Comparison of ENCODE assay signal across 20 cellular contexts in the genomic region with DNA sequence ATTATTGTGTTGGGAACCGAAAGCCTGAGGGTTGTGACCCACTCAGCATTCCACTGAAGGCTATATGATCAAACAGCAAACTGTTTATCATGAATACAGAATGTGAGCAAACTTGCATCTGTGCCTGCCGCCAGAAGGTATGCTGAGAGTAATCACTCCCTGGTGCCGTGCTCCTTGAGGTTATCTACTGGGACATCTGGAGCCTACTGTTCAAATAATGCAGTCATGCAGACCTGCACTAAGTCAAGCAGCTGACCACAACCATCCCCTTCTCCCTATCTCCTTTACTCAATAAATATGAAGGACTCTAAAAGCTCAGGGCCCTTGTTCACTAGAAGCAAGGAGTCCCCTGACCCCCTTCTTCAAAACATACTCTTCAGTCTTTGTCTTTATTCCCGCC. TPM values are rescaled to one million over a fixed set of nuclear protein-coding genes. Genes with fewer than 3 reads are reported as not detected.
DNase-seq lines count a peak whose midpoint lies in the region; ATAC-seq, FAIRE-seq and TF ChIP-seq lines count a peak whose summit lies in the region.
"Had no signal": no experiment of that assay in that cellular context is flagged by ENCODE, and none has a peak within 500 bp of the region (broad histone marks: within the 10 kb centered on the region; RNA-seq: fewer than 3 reads in every experiment).

No MANE protein-coding gene starts in this region.

- H3K36me3 ChIP-seq in HEK293 (ENCODE audit: control insufficient read depth in 2 of 2, insufficient read depth in 1 of 2, low read length in 2 of 2), result no peaks in the 10 kb centered on the region
- H3K36me3 ChIP-seq in K562 (ENCODE audit: control insufficient read depth, insufficient read depth, low read length), result no peaks in the 10 kb centered on the region
- H3K36me3 ChIP-seq in neural progenitor cell, result no peaks in the 10 kb centered on the region
- no peaks in the 10 kb centered on the region for H3K36me3 ChIP-seq in body of pancreas (replicated peaks in 1 of 2; ENCODE audit: insufficient read depth in 1 of 2, low read depth in 2 of 2)

- in situ Hi-C loops in K562 (cut with MboI), result no loop called here

- POLR2A ChIA-PET in HEK293 (lab: Yijun Ruan, JAX), result no interaction called here
- POLR2A ChIA-PET in K562 (lab: Yijun Ruan, JAX), result interaction anchor here (1.1 to 1.3 kb wide), 3 partner anchors 8 to 193 kb away, joined by 3 to 4 read pairs (median 3); no protein-coding TSS in a partner anchor
- POLR2A ChIA-PET in CD4-positive, alpha-beta T cell (lab: Charles Lee), result no interaction called here

- H3K9me3 Mint-ChIP-seq in neural progenitor cell, result no peaks in the 10 kb centered on the region
- H3K9me3 Mint-ChIP-seq in CD4-positive, alpha-beta T cell, result no peaks in the 10 kb centered on the region
- H3K9me3 Mint-ChIP-seq: HFFc6 had no signal

- WGBS in K562 (ENCODE audit: insufficient coverage, low coverage, missing lambda C conversion rate), result 4% methylated on average over 4 of the region's 4 CpGs
- 56 to 62% methylated on average over 4 of the region's 4 CpGs for WGBS in body of pancreas, 2 donors

- DNase-seq in K562 (ENCODE audit: extremely low read depth in 1 of 4, low spot score in 3 of 4) (peak; percentile 56 to 86 (median 64)), neural progenitor cell (ENCODE audit: low spot score) (no peak), body of pancreas (no peak), NCI-H2196 (lab: John Stamatoyannopoulos, UW; ENCODE audit: unreplicated experiment) (no peak)
- no peak for DNase-seq in CD4-positive, alpha-beta T cell
- DNase-seq: ACHN, C1 segment of cervical spinal cord, DMS79, HFFc6, KBM-7, NCI-H1105 treated with DMSO at 0.1 percent for 48 hours, NCI-H1694, NCI-H2081 treated with DMSO at 0.1 percent for 48 hours, NCI-H510A treated with DMSO at 0.1 percent for 48 hours, NCI-H774, SHP77 had no signal

- ATAC-seq in K562 (peak; percentile 80), body of pancreas (no peak)
- no peak for ATAC-seq in CD4-positive, alpha-beta T cell (ENCODE audit: poor library complexity)

- no peaks in the 10 kb centered on the region for H3K4me1 ChIP-seq in HEK293 (ENCODE audit: control insufficient read depth, insufficient read depth, low read length)
- peaks cover 0 to 16% of the 10 kb centered on the region in 2 experiments; a peak in 3 of 5 replicates for H3K4me1 ChIP-seq in K562 (replicated peaks in 1 of 2; ENCODE audit: control insufficient read depth in 2 of 2, insufficient read depth in 2 of 2, low read length in 2 of 2)
- H3K4me1 ChIP-seq in neural progenitor cell, result no peaks in the 10 kb centered on the region
- H3K4me1 ChIP-seq in body of pancreas, result peaks cover 51% of the 10 kb centered on the region

- TF ChIP-seq POLR2A in K562 (conservative IDR thresholded peaks at IDR 0.05) (no peak), body of pancreas (IDR thresholded peaks at IDR 0.05) (no peak)

- peaks cover 7% of the 10 kb centered on the region for H3K27me3 Mint-ChIP-seq in neural progenitor cell (ENCODE audit: insufficient read depth, low read depth)
- H3K27me3 Mint-ChIP-seq in CD4-positive, alpha-beta T cell, result no peaks in the 10 kb centered on the region

- H3K27ac Mint-ChIP-seq in neural progenitor cell, result peak overlapping the region; percentile 34
- H3K27ac Mint-ChIP-seq in CD4-positive, alpha-beta T cell, result no peak overlapping the region
- H3K27ac Mint-ChIP-seq: HFFc6 had no signal

- FAIRE-seq in K562 (lab: Jason Lieb, UNC), result peak; percentile 80

- intact Hi-C loops in K562 (cut with micrococcal nuclease), result no loop called here
- intact Hi-C loops in body of pancreas (cut with DNase I), result no loop called here
- intact Hi-C loops in CD4-positive, alpha-beta T cell (cut with DNase I, micrococcal nuclease), result no loop called here

- no peak overlapping the region for H3K9ac ChIP-seq in K562 (ENCODE audit: insufficient read depth in 1 of 2, low read depth in 2 of 2, low read length in 2 of 2)
- H3K9ac ChIP-seq in neural progenitor cell, result no peak overlapping the region

- H3K4me2 ChIP-seq in K562 (ENCODE audit: insufficient read depth, low read length) (peak overlapping the region; percentile 48; the same call in 1 of the 2 replicates), neural progenitor cell (no peak overlapping the region)

- peak; percentile 82 for TF ChIP-seq EP300 in K562 (IDR thresholded peaks at IDR 0.05; ENCODE audit: low read length)

- H3K9me1 ChIP-seq in K562 (ENCODE audit: control insufficient read depth, insufficient read depth, low read length), result no peaks in the 10 kb centered on the region

- H3K4me3 Mint-ChIP-seq in neural progenitor cell, result no peak overlapping the region
- H3K4me3 Mint-ChIP-seq in CD4-positive, alpha-beta T cell, result no peak overlapping the region
- H3K4me3 Mint-ChIP-seq: HFFc6 had no signal

- no peak for TF ChIP-seq RAD21 in K562 (CRISPR knock-in tag; conservative IDR thresholded peaks at IDR 0.05 in 1 of 2, IDR thresholded peaks at IDR 0.05 in 1 of 2)

- TF ChIP-seq CTCF in HEK293 (tag by site-specific recombination; IDR thresholded peaks at IDR 0.05), result no peak
- no peak for TF ChIP-seq CTCF in K562 (IDR thresholded peaks at IDR 0.05 in 2 of 3, conservative IDR thresholded peaks at IDR 0.05 in 1 of 3; ENCODE audit: insufficient read depth in 2 of 3, low read depth in 1 of 3, low read length in 3 of 3)
- TF ChIP-seq CTCF in neural progenitor cell (IDR thresholded peaks at IDR 0.05), result no peak
- TF ChIP-seq CTCF in body of pancreas (IDR thresholded peaks at IDR 0.05), result no peak
- TF ChIP-seq CTCF in CD4-positive, alpha-beta T cell (IDR thresholded peaks at IDR 0.05), result no peak

- no peaks in the 10 kb centered on the region for H3K79me2 ChIP-seq in K562 (ENCODE audit: control insufficient read depth, insufficient read depth, low read length)
- no peaks in the 10 kb centered on the region for H3K79me2 ChIP-seq in neural progenitor cell (ENCODE audit: low read depth)

- no peaks in the 10 kb centered on the region for H3F3A ChIP-seq in neural progenitor cell (ENCODE audit: low read depth)

- no peak overlapping the region for H3K4me3 ChIP-seq in HEK293 (ENCODE audit: low read depth, low read length)
- H3K4me3 ChIP-seq in K562, result no peak overlapping the region
- no peak overlapping the region for H3K4me3 ChIP-seq in neural progenitor cell
- H3K4me3 ChIP-seq in body of pancreas, result no peak overlapping the region

- CTCF ChIA-PET in HEK293 (lab: Yijun Ruan, JAX), result interaction anchor here (1.4 kb wide), 1 partner anchor 86 kb away, joined by 3 read pairs; no protein-coding TSS in a partner anchor
- CTCF ChIA-PET in K562 (lab: Yijun Ruan, JAX; ENCODE audit: low intra/inter-chr PET ratio), result no interaction called here
- CTCF ChIA-PET in CD4-positive, alpha-beta T cell (lab: Charles Lee), result no interaction called here

- H3K9me3 ChIP-seq in HEK293 (ENCODE audit: control insufficient read depth, insufficient read depth, low read depth, low read length) (no peaks in the 10 kb centered on the region), K562 (replicated peaks; ENCODE audit: control insufficient read depth, insufficient read depth, low read depth, low read length) (peaks cover 11% of the 10 kb centered on the region), neural progenitor cell (ENCODE audit: low read depth) (no peaks in the 10 kb centered on the region), body of pancreas (no peaks in the 10 kb centered on the region)
- no peaks in the 10 kb centered on the region for H3K9me3 ChIP-seq in CD4-positive, alpha-beta T cell (ENCODE audit: control insufficient read depth, low read length)

- peaks cover 0 to under 1% of the 10 kb centered on the region in 2 experiments; a peak in 1 of 5 replicates for H3K27me3 ChIP-seq in K562 (ENCODE audit: control insufficient read depth in 2 of 2, insufficient read depth in 2 of 2, low read length in 2 of 2)
- no peaks in the 10 kb centered on the region for H3K27me3 ChIP-seq in neural progenitor cell
- no peaks in the 10 kb centered on the region for H3K27me3 ChIP-seq in body of pancreas
- H3K27me3 ChIP-seq in CD4-positive, alpha-beta T cell (ENCODE audit: control insufficient read depth, insufficient read depth, low read length), result peaks cover 3% of the 10 kb centered on the region

- H2AFZ ChIP-seq in K562 (ENCODE audit: low read depth, low read length) (0 out of 2 replicates have a peak overlapping the region, but pooled peaks have one; percentile 22), neural progenitor cell (replicated peaks) (no peak overlapping the region)

- H3K27ac ChIP-seq in HEK293 (ENCODE audit: extremely low read depth, low read depth, low read length), result no peak overlapping the region
- peak overlapping the region; percentile 15; the same call in 1 of the 3 replicates for H3K27ac ChIP-seq in K562 (ENCODE audit: extremely low read depth, low read depth, low read length)
- no peak overlapping the region for H3K27ac ChIP-seq in neural progenitor cell
- peak overlapping the region in 1 of 4 donors; percentile 2 for H3K27ac ChIP-seq in body of pancreas
- H3K27ac ChIP-seq in CD4-positive, alpha-beta T cell (ENCODE audit: low read depth, low read length), result no peak overlapping the region

- H3K36me3 Mint-ChIP-seq in neural progenitor cell, result no peaks in the 10 kb centered on the region
- H3K36me3 Mint-ChIP-seq in CD4-positive, alpha-beta T cell (ENCODE audit: low read depth), result no peaks in the 10 kb centered on the region

- no TSS peak for BruUV-seq in K562 (replicated peaks; lab: Mats Ljungman, UMichigan)

- H3K4me1 Mint-ChIP-seq in neural progenitor cell, result peaks cover 28% of the 10 kb centered on the region
- no peaks in the 10 kb centered on the region for H3K4me1 Mint-ChIP-seq in CD4-positive, alpha-beta T cell (ENCODE audit: low read depth)

- H4K20me1 ChIP-seq in K562 (replicated peaks; ENCODE audit: control insufficient read depth, insufficient read depth, low read length) (no peaks in the 10 kb centered on the region), neural progenitor cell (ENCODE audit: low read depth) (no peaks in the 10 kb centered on the region)

RNA-seq across cellular contexts. Expression of a gene that starts 13.5 kb away (rescaled TPM):
- total RNA-seq in K562 (2011; cell fraction: chromatin; rRNA removed; ENCODE audit: low replicate concordance), result 0.16 TPM in 1 of 2 replicates, not detected in the other
- total RNA-seq in K562 (2011; cell fraction: nucleolus; rRNA removed), result 0.17 TPM in 1 of 2 replicates, not detected in the other
- 0.15 and 0.23 TPM in 2 replicates for total RNA-seq in K562 (2011; cell fraction: nucleoplasm; rRNA removed)
- total RNA-seq in K562 (2014; rRNA removed) (not detected in 2 replicates), K562 (2014; rRNA removed; fragmentation: Illumina TruSeq; extraction: Trizol) (not detected in 2 replicates), K562 (2015; rRNA removed; fragmentation: Illumina TruSeq; extraction: Trizol) (not detected in 2 replicates), K562 (2021) (not detected in 2 replicates), neural progenitor cell (ENCODE audit: low replicate concordance) (0.62 TPM in 1 of 2 replicates, not detected in the other), body of pancreas (1 to 10 TPM in 1 of 2 donors, not detected in 1; 1.8 TPM)
- polyA plus RNA-seq in K562 (2011; rRNA removed) (not detected in 2 replicates), K562 (2014; fragmentation: Illumina TruSeq; extraction: Trizol) (not detected in 2 replicates), K562 (2014; fragmentation: Nextera tagmentation; extraction: Ambion mirVana) (not detected), K562 (2014; rRNA removed) (not detected in 2 replicates)
- polyA plus RNA-seq in K562 (2011; cell fraction: cytosol; rRNA removed), result not detected in 2 replicates
- polyA plus RNA-seq in K562 (2011; cell fraction: nucleus; rRNA removed), result 0.15 TPM in 1 of 2 replicates, not detected in the other
- not detected in 2 replicates for polyA plus RNA-seq in K562 (2012)
- not detected in 2 replicates for polyA minus RNA-seq in K562 (2011; rRNA and poly(A)+ RNA removed)
- polyA minus RNA-seq in K562 (2011; cell fraction: cytosol; rRNA and poly(A)+ RNA removed), result not detected in 2 replicates
- under 0.01 and 0.11 TPM in 2 replicates for polyA minus RNA-seq in K562 (2011; cell fraction: nucleus; rRNA and poly(A)+ RNA removed)
- under 1 TPM; 0.20 to 0.36 TPM for total RNA-seq in CD4-positive, alpha-beta T cell
- total RNA-seq: H4, OCI-LY7 had no signal

RNA-seq across cellular contexts. Expression of a gene that starts 15.3 kb away (rescaled TPM):
- 1.2 and 1.8 TPM in 2 replicates for total RNA-seq in K562 (2011; cell fraction: chromatin; rRNA removed; ENCODE audit: low replicate concordance)
- total RNA-seq in K562 (2011; cell fraction: nucleolus; rRNA removed), result 1.1 and 2.7 TPM in 2 replicates
- 1.8 and 2.6 TPM in 2 replicates for total RNA-seq in K562 (2011; cell fraction: nucleoplasm; rRNA removed)
- total RNA-seq in K562 (2014; rRNA removed) (2.3 and 4.3 TPM in 2 replicates), K562 (2014; rRNA removed; fragmentation: Illumina TruSeq; extraction: Trizol) (5.5 and 7.2 TPM in 2 replicates), K562 (2015; rRNA removed; fragmentation: Illumina TruSeq; extraction: Trizol) (4.1 and 4.5 TPM in 2 replicates), K562 (2021) (3.9 and 5.7 TPM in 2 replicates), neural progenitor cell (ENCODE audit: low replicate concordance) (6.4 and 12.9 TPM in 2 replicates), body of pancreas (10 to 100 TPM; 68.5 to 73.8 TPM)
- polyA plus RNA-seq in K562 (2011; rRNA removed) (17.5 and 22.3 TPM in 2 replicates), K562 (2014; fragmentation: Illumina TruSeq; extraction: Trizol) (8.9 and 9.5 TPM in 2 replicates), K562 (2014; fragmentation: Nextera tagmentation; extraction: Ambion mirVana) (10 to 100 TPM; 23.1 to 24.5 TPM), K562 (2014; rRNA removed) (8.9 and 9.4 TPM in 2 replicates)
- polyA plus RNA-seq in K562 (2011; cell fraction: cytosol; rRNA removed), result 10.2 and 17.2 TPM in 2 replicates
- 5.5 and 10.1 TPM in 2 replicates for polyA plus RNA-seq in K562 (2011; cell fraction: nucleus; rRNA removed)
- 10.9 and 11.4 TPM in 2 replicates for polyA plus RNA-seq in K562 (2012)
- 8.5 and 12.1 TPM in 2 replicates for polyA minus RNA-seq in K562 (2011; rRNA and poly(A)+ RNA removed)
- polyA minus RNA-seq in K562 (2011; cell fraction: cytosol; rRNA and poly(A)+ RNA removed), result 2.6 and 5.3 TPM in 2 replicates
- 1.2 and 3.3 TPM in 2 replicates for polyA minus RNA-seq in K562 (2011; cell fraction: nucleus; rRNA and poly(A)+ RNA removed)
- total RNA-seq in CD4-positive, alpha-beta T cell, result 10 to 100 TPM; 14.8 to 15.4 TPM
- total RNA-seq: OCI-LY7 had no signal

RNA-seq across cellular contexts. Expression of a gene that starts 37.9 kb away (rescaled TPM):
- total RNA-seq in K562 (2011; cell fraction: chromatin; rRNA removed; ENCODE audit: low replicate concordance), result 0.65 and 0.70 TPM in 2 replicates
- not detected in 2 replicates for total RNA-seq in K562 (2011; cell fraction: nucleolus; rRNA removed)
- not detected in 2 replicates for total RNA-seq in K562 (2011; cell fraction: nucleoplasm; rRNA removed)
- total RNA-seq in K562 (2014; rRNA removed) (not detected in 2 replicates), K562 (2014; rRNA removed; fragmentation: Illumina TruSeq; extraction: Trizol) (not detected in 2 replicates), K562 (2015; rRNA removed; fragmentation: Illumina TruSeq; extraction: Trizol) (not detected in 2 replicates), K562 (2021) (not detected in 2 replicates), neural progenitor cell (ENCODE audit: low replicate concordance) (13.8 and 20.8 TPM in 2 replicates), body of pancreas (10 to 100 TPM in 1 of 2 donors, not detected in 1; 19.5 TPM)
- polyA plus RNA-seq in K562 (2011; rRNA removed) (0.14 TPM in 1 of 2 replicates, not detected in the other), K562 (2014; fragmentation: Illumina TruSeq; extraction: Trizol) (not detected in 2 replicates), K562 (2014; fragmentation: Nextera tagmentation; extraction: Ambion mirVana) (not detected), K562 (2014; rRNA removed) (not detected in 2 replicates)
- polyA plus RNA-seq in K562 (2011; cell fraction: cytosol; rRNA removed), result 0.21 and 0.29 TPM in 2 replicates
- polyA plus RNA-seq in K562 (2011; cell fraction: nucleus; rRNA removed), result 0.59 and 1.3 TPM in 2 replicates
- 0.07 and 0.40 TPM in 2 replicates for polyA plus RNA-seq in K562 (2012)
- polyA minus RNA-seq in K562 (2011; rRNA and poly(A)+ RNA removed), result 0.18 and 0.28 TPM in 2 replicates
- polyA minus RNA-seq in K562 (2011; cell fraction: cytosol; rRNA and poly(A)+ RNA removed), result not detected in 2 replicates
- polyA minus RNA-seq in K562 (2011; cell fraction: nucleus; rRNA and poly(A)+ RNA removed), result not detected in 2 replicates
- total RNA-seq in CD4-positive, alpha-beta T cell, result 10 to 100 TPM; 31.9 to 36.2 TPM
- total RNA-seq: H4, OCI-LY7 had no signal

RNA-seq across cellular contexts. Expression of a gene that starts 38.2 kb away (rescaled TPM):
- not detected in 2 replicates for total RNA-seq in K562 (2011; cell fraction: chromatin; rRNA removed; ENCODE audit: low replicate concordance)
- not detected in 2 replicates for total RNA-seq in K562 (2011; cell fraction: nucleolus; rRNA removed)
- total RNA-seq in K562 (2011; cell fraction: nucleoplasm; rRNA removed), result not detected in 2 replicates
- total RNA-seq in K562 (2014; rRNA removed), result not detected in 2 replicates
- total RNA-seq in K562 (2014; rRNA removed; fragmentation: Illumina TruSeq; extraction: Trizol), result 0.15 TPM in 1 of 2 replicates, not detected in the other
- total RNA-seq in K562 (2015; rRNA removed; fragmentation: Illumina TruSeq; extraction: Trizol), result not detected in 2 replicates
- total RNA-seq in K562 (2021), result 0.42 and 0.51 TPM in 2 replicates
- polyA plus RNA-seq in K562 (2011; rRNA removed), result 0.13 and 0.14 TPM in 2 replicates
- polyA plus RNA-seq in K562 (2011; cell fraction: cytosol; rRNA removed), result 0.07 and 0.16 TPM in 2 replicates
- polyA plus RNA-seq in K562 (2011; cell fraction: nucleus; rRNA removed), result 0.81 and 1.8 TPM in 2 replicates
- polyA plus RNA-seq in K562 (2012), result 0.07 and 0.14 TPM in 2 replicates
- 0.09 and 0.61 TPM in 2 replicates for polyA plus RNA-seq in K562 (2014; fragmentation: Illumina TruSeq; extraction: Trizol)
- polyA plus RNA-seq in K562 (2014; fragmentation: Nextera tagmentation; extraction: Ambion mirVana), result not detected
- polyA plus RNA-seq in K562 (2014; rRNA removed), result 0.04 TPM in 1 of 2 replicates, not detected in the other
- polyA minus RNA-seq in K562 (2011; rRNA and poly(A)+ RNA removed), result not detected in 2 replicates
- not detected in 2 replicates for polyA minus RNA-seq in K562 (2011; cell fraction: cytosol; rRNA and poly(A)+ RNA removed)
- polyA minus RNA-seq in K562 (2011; cell fraction: nucleus; rRNA and poly(A)+ RNA removed), result not detected in 2 replicates
- not detected in 2 replicates for total RNA-seq in neural progenitor cell (ENCODE audit: low replicate concordance)
- 1 to 10 TPM in 1 of 2 donors, not detected in 1; 4.2 TPM for total RNA-seq in body of pancreas
- not detected for total RNA-seq in CD4-positive, alpha-beta T cell
- total RNA-seq: H4, HFFc6, OCI-LY7, RPMI7951 had no signal

RNA-seq across cellular contexts. Expression of a gene that starts 57.7 kb away (rescaled TPM):
- 18.6 and 26.2 TPM in 2 replicates for total RNA-seq in K562 (2011; cell fraction: chromatin; rRNA removed; ENCODE audit: low replicate concordance)
- total RNA-seq in K562 (2011; cell fraction: nucleolus; rRNA removed), result 12.3 and 13.0 TPM in 2 replicates
- total RNA-seq in K562 (2011; cell fraction: nucleoplasm; rRNA removed), result 16.2 and 17.0 TPM in 2 replicates
- 1.6 TPM in 2 replicates for total RNA-seq in K562 (2014; rRNA removed)
- 2.5 and 2.6 TPM in 2 replicates for total RNA-seq in K562 (2014; rRNA removed; fragmentation: Illumina TruSeq; extraction: Trizol)
- 4.2 TPM in 2 replicates for total RNA-seq in K562 (2015; rRNA removed; fragmentation: Illumina TruSeq; extraction: Trizol)
- 6.4 and 6.8 TPM in 2 replicates for total RNA-seq in K562 (2021)
- polyA plus RNA-seq in K562 (2011; rRNA removed), result 5.4 and 11.9 TPM in 2 replicates
- polyA plus RNA-seq in K562 (2011; cell fraction: cytosol; rRNA removed), result 7.2 and 11.1 TPM in 2 replicates
- 53.6 and 78.5 TPM in 2 replicates for polyA plus RNA-seq in K562 (2011; cell fraction: nucleus; rRNA removed)
- 12.4 and 26.5 TPM in 2 replicates for polyA plus RNA-seq in K562 (2012)
- polyA plus RNA-seq in K562 (2014; fragmentation: Illumina TruSeq; extraction: Trizol), result 8.6 and 10.9 TPM in 2 replicates
- polyA plus RNA-seq in K562 (2014; fragmentation: Nextera tagmentation; extraction: Ambion mirVana), result 10 to 100 TPM; 12.4 to 15.1 TPM
- polyA plus RNA-seq in K562 (2014; rRNA removed), result 7.6 and 7.7 TPM in 2 replicates
- polyA minus RNA-seq in K562 (2011; rRNA and poly(A)+ RNA removed), result 4.1 and 4.3 TPM in 2 replicates
- polyA minus RNA-seq in K562 (2011; cell fraction: cytosol; rRNA and poly(A)+ RNA removed), result 0.95 and 2.5 TPM in 2 replicates
- polyA minus RNA-seq in K562 (2011; cell fraction: nucleus; rRNA and poly(A)+ RNA removed), result 5.1 and 10.0 TPM in 2 replicates
- 15.6 and 24.2 TPM in 2 replicates for total RNA-seq in neural progenitor cell (ENCODE audit: low replicate concordance)
- total RNA-seq in body of pancreas, result 10 to 100 TPM; 51.1 to 60.6 TPM
- total RNA-seq in CD4-positive, alpha-beta T cell, result 100 to 1,000 TPM; 106 to 107 TPM

Comparison
In these comparisons a context has a peak if more than half of its experiments do, and no peak if none do; other contexts are left out.
1. DNase-seq: peak in K562 (4 of 4); none in neural progenitor cell (single experiment), body of pancreas (0 of 4), CD4-positive, alpha-beta T cell (0 of 10) and NCI-H2196 (single experiment).